Comparison of ENCODE assay signal across 14 cellular contexts in the genomic region with DNA sequence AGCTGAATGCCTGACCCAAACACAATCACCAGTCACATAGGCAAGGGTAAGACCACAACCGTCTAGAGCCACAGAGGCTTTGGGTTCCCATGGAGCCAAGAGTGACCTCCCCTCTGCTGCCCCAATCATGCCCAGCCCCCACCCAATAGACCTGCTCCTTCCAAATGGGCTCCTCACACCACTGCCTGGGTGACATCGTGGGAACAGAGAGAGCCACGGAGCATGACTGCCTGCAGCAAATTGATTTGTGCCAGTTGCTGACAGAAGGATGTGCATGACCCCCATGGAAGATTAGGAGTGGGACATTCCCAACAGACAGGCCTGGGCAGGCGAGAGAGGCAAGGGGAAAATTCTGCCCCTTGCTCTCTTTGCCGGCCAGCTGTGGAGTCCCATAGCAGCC.
"Had no signal": no experiment of that assay in that cellular context is flagged by ENCODE, and none has a peak within 500 bp of the region (broad histone marks: within the 10 kb centered on the region; RNA-seq: fewer than 3 reads in every experiment).

No MANE protein-coding gene starts in this region.

- DNase-seq: activated CD4-positive, alpha-beta T cell treated with anti-CD3 and anti-CD28 coated beads for 4 hours; activated CD8-positive, alpha-beta memory T cell treated with anti-CD3 and anti-CD28 coated beads, Interleukin-2, amount 50 U/mL, for 4 hours; activated CD8-positive, alpha-beta T cell treated with anti-CD3 and anti-CD28 coated beads for 36 hours; activated gamma-delta T cell treated with Interleukin-2 at 50 U/mL for 16 hours; activated naive CD8-positive, alpha-beta T cell treated with anti-CD3 and anti-CD28 coated beads for 36 hours; activated T-cell treated with anti-CD3 and anti-CD28 coated beads, Interleukin-2, amount 50 U/mL, for 72 hours; gastrocnemius medialis; kidney; midbrain; posterior cingulate gyrus; right lobe of liver; WERI-Rb-1 had no signal

- H3K27ac Mint-ChIP-seq: activated CD8-positive, alpha-beta T cell treated with anti-CD3 and anti-CD28 coated beads for 36 hours; activated naive CD8-positive, alpha-beta T cell treated with anti-CD3 and anti-CD28 coated beads for 36 hours; activated T-cell treated with anti-CD3 and anti-CD28 coated beads, Interleukin-2, amount 50 U/mL, for 72 hours; stimulated activated effector memory CD8-positive, alpha-beta T cell treated with anti-CD3 and anti-CD28 coated beads, Interleukin-12 subunit alpha, Interleukin-12 subunit beta, amount 100 ng/mL, for 72 hours had no signal

- H3K27me3 Mint-ChIP-seq: activated CD8-positive, alpha-beta T cell treated with anti-CD3 and anti-CD28 coated beads for 36 hours had no signal

- H3K4me1 Mint-ChIP-seq: activated naive CD8-positive, alpha-beta T cell treated with anti-CD3 and anti-CD28 coated beads for 36 hours; stimulated activated effector memory CD8-positive, alpha-beta T cell treated with anti-CD3 and anti-CD28 coated beads, Interleukin-12 subunit alpha, Interleukin-12 subunit beta, amount 100 ng/mL, for 72 hours had no signal

- H3K27me3 ChIP-seq: right lobe of liver, tibial nerve had no signal

- H3K4me3 Mint-ChIP-seq: activated CD8-positive, alpha-beta T cell treated with anti-CD3 and anti-CD28 coated beads for 36 hours; activated naive CD8-positive, alpha-beta T cell treated with anti-CD3 and anti-CD28 coated beads for 36 hours; activated T-cell treated with anti-CD3 and anti-CD28 coated beads, Interleukin-2, amount 50 U/mL, for 72 hours; stimulated activated effector memory CD8-positive, alpha-beta T cell treated with anti-CD3 and anti-CD28 coated beads, Interleukin-12 subunit alpha, Interleukin-12 subunit beta, amount 100 ng/mL, for 72 hours had no signal

- H3K27ac ChIP-seq: gastrocnemius medialis, right lobe of liver, tibial nerve, WERI-Rb-1 had no signal

- ATAC-seq: activated CD8-positive, alpha-beta T cell treated with anti-CD3 and anti-CD28 coated beads for 36 hours; activated T-cell treated with anti-CD3 and anti-CD28 coated beads, Interleukin-2, amount 50 U/mL, for 72 hours; gastrocnemius medialis; stimulated activated effector memory CD8-positive, alpha-beta T cell treated with anti-CD3 and anti-CD28 coated beads, Interleukin-12 subunit alpha, Interleukin-12 subunit beta, amount 100 ng/mL, for 72 hours had no signal

- H3K9me3 Mint-ChIP-seq: activated CD8-positive, alpha-beta T cell treated with anti-CD3 and anti-CD28 coated beads for 36 hours had no signal

- H3K4me1 ChIP-seq: gastrocnemius medialis, right lobe of liver, tibial nerve had no signal

- H3K36me3 Mint-ChIP-seq: activated naive CD8-positive, alpha-beta T cell treated with anti-CD3 and anti-CD28 coated beads for 36 hours; stimulated activated effector memory CD8-positive, alpha-beta T cell treated with anti-CD3 and anti-CD28 coated beads, Interleukin-12 subunit alpha, Interleukin-12 subunit beta, amount 100 ng/mL, for 72 hours had no signal
